Comparison of ENCODE assay signal across 27 cellular contexts in genomic region chr19:48441360-48442050, GRCh38. TPM values are rescaled to one million over a fixed set of nuclear protein-coding genes. Genes with fewer than 3 reads are reported as not detected.
DNase-seq lines count a peak whose midpoint lies in the region; ATAC-seq and TF ChIP-seq lines count a peak whose summit lies in the region.
"Had no signal": no experiment of that assay in that cellular context is flagged by ENCODE, and none has a peak within 500 bp of the region (broad histone marks: within the 10 kb centered on the region; RNA-seq: fewer than 3 reads in every experiment).

No MANE protein-coding gene starts in this region.

- no peaks in the 10 kb centered on the region for H3K9me3 Mint-ChIP-seq in T-helper 1 cell treated with Interleukin-12 subunit alpha and Interleukin-12 subunit beta and Interleukin-4 antibody, amounts not matched to agents 30 μg/mL and 1 μg/mL, for 36 hours
- no peaks in the 10 kb centered on the region for H3K9me3 Mint-ChIP-seq in activated naive CD8-positive, alpha-beta T cell treated with anti-CD3 and anti-CD28 coated beads for 36 hours
- H3K9me3 Mint-ChIP-seq in natural killer cell = no peaks in the 10 kb centered on the region
- H3K9me3 Mint-ChIP-seq: activated naive CD4-positive, alpha-beta T cell treated with anti-CD3 and anti-CD28 coated beads, Interleukin-2, amount 50 U/mL, for 72 hours; activated T-cell treated with anti-CD3 and anti-CD28 coated beads, Interleukin-2, amount 50 U/mL, for 72 hours; type B pancreatic cell had no signal

- intact Hi-C loops in natural killer cell (cut with micrococcal nuclease) = no loop called here
- intact Hi-C loops in prostate gland (cut with DNase I) = no loop called here

- in situ Hi-C loops in GM13976 (cut with MboI; ENCODE audit: low sequenced_read_pairs, unreplicated experiment) = no loop called here

- H3K4me3 ChIP-seq in prostate gland = no peak overlapping the region
- H3K4me3 ChIP-seq: dorsolateral prefrontal cortex, lung had no signal

- no peaks in the 10 kb centered on the region for H3K9me3 ChIP-seq in prostate gland

- H3K27me3 Mint-ChIP-seq in T-helper 1 cell treated with Interleukin-12 subunit alpha and Interleukin-12 subunit beta and Interleukin-4 antibody, amounts not matched to agents 30 μg/mL and 1 μg/mL, for 36 hours (ENCODE audit: low read depth) = peaks cover 51% of the 10 kb centered on the region
- H3K27me3 Mint-ChIP-seq in activated naive CD8-positive, alpha-beta T cell treated with anti-CD3 and anti-CD28 coated beads for 36 hours = peaks cover 40% of the 10 kb centered on the region
- peaks cover 23 to 28% of the 10 kb centered on the region in 2 donors for H3K27me3 Mint-ChIP-seq in natural killer cell (ENCODE audit: low read depth in 2 of 2)
- H3K27me3 Mint-ChIP-seq: type B pancreatic cell had no signal

- H3K27ac ChIP-seq in prostate gland = no peak overlapping the region
- H3K27ac ChIP-seq: 22Rv1, dorsolateral prefrontal cortex, epithelial cell of prostate had no signal

- H3K27ac Mint-ChIP-seq in T-helper 1 cell treated with Interleukin-12 subunit alpha and Interleukin-12 subunit beta and Interleukin-4 antibody, amounts not matched to agents 30 μg/mL and 1 μg/mL, for 36 hours = no peak overlapping the region
- H3K27ac Mint-ChIP-seq in activated naive CD8-positive, alpha-beta T cell treated with anti-CD3 and anti-CD28 coated beads for 36 hours = no peak overlapping the region
- H3K27ac Mint-ChIP-seq in natural killer cell = no peak overlapping the region
- H3K27ac Mint-ChIP-seq: activated naive CD4-positive, alpha-beta T cell treated with anti-CD3 and anti-CD28 coated beads, Interleukin-2, amount 50 U/mL, for 72 hours; activated T-cell treated with anti-CD3 and anti-CD28 coated beads, Interleukin-2, amount 50 U/mL, for 72 hours; type B pancreatic cell had no signal

- peaks cover 18% of the 10 kb centered on the region for H3K4me1 Mint-ChIP-seq in T-helper 1 cell treated with Interleukin-12 subunit alpha and Interleukin-12 subunit beta and Interleukin-4 antibody, amounts not matched to agents 30 μg/mL and 1 μg/mL, for 36 hours (ENCODE audit: low read depth)
- H3K4me1 Mint-ChIP-seq in activated naive CD8-positive, alpha-beta T cell treated with anti-CD3 and anti-CD28 coated beads for 36 hours = peaks cover 14% of the 10 kb centered on the region
- H3K4me1 Mint-ChIP-seq in natural killer cell = peaks cover 24% of the 10 kb centered on the region in 2 donors

- TF ChIP-seq POLR2A in prostate gland (IDR thresholded peaks at IDR 0.05) = no peak

- 94% methylated on average over 20 of the region's 20 CpGs for WGBS in prostate gland

- no peak for DNase-seq in T-helper 1 cell
- peak; percentile 22 for DNase-seq in GM13976 (ENCODE audit: low spot score)
- no peak for DNase-seq in activated naive CD8-positive, alpha-beta T cell treated with anti-CD3 and anti-CD28 coated beads for 36 hours
- no peak for DNase-seq in natural killer cell
- no peak for DNase-seq in NCI-H2227 (lab: John Stamatoyannopoulos, UW; ENCODE audit: unreplicated experiment)
- no peak for DNase-seq in prostate gland (ENCODE audit: low spot score)
- DNase-seq: activated CD4-positive, CD25-positive, alpha-beta regulatory T cell; activated T-cell treated with anti-CD3 and anti-CD28 coated beads, Interleukin-2, amount 50 U/mL, for 72 hours; cerebellar nuclear complex; COR-L47; dorsolateral prefrontal cortex; head of caudate nucleus; IMR-90; kidney glomerular epithelial cell; NCI-H1105; NCI-H2029; NCI-H226; NCI-H748 treated with DMSO at 0.1 percent for 48 hours; RPMI8226 had no signal

- H3K36me3 ChIP-seq in prostate gland = no peaks in the 10 kb centered on the region

- peaks cover 4% of the 10 kb centered on the region for H3K4me1 ChIP-seq in prostate gland (replicated peaks)

- H3K4me3 Mint-ChIP-seq in T-helper 1 cell treated with Interleukin-12 subunit alpha and Interleukin-12 subunit beta and Interleukin-4 antibody, amounts not matched to agents 30 μg/mL and 1 μg/mL, for 36 hours = peak overlapping the region; percentile 37
- peak overlapping the region; percentile 37 for H3K4me3 Mint-ChIP-seq in activated naive CD8-positive, alpha-beta T cell treated with anti-CD3 and anti-CD28 coated beads for 36 hours
- peak overlapping the region; percentile 61 for H3K4me3 Mint-ChIP-seq in natural killer cell
- H3K4me3 Mint-ChIP-seq: type B pancreatic cell had no signal

- H3K36me3 Mint-ChIP-seq in T-helper 1 cell treated with Interleukin-12 subunit alpha and Interleukin-12 subunit beta and Interleukin-4 antibody, amounts not matched to agents 30 μg/mL and 1 μg/mL, for 36 hours (ENCODE audit: low read depth) = peaks cover 10% of the 10 kb centered on the region
- H3K36me3 Mint-ChIP-seq in activated naive CD8-positive, alpha-beta T cell treated with anti-CD3 and anti-CD28 coated beads for 36 hours = peaks cover 10% of the 10 kb centered on the region
- H3K36me3 Mint-ChIP-seq in natural killer cell = no peaks in the 10 kb centered on the region
- H3K36me3 Mint-ChIP-seq: type B pancreatic cell had no signal

- no peaks in the 10 kb centered on the region for H3K27me3 ChIP-seq in prostate gland (replicated peaks; ENCODE audit: insufficient read depth)

- no peak for ATAC-seq in natural killer cell
- ATAC-seq in HG03378 (IDR thresholded peaks at IDR 0.05; ENCODE audit: unreplicated experiment) = no peak
- ATAC-seq: activated naive CD4-positive, alpha-beta T cell treated with anti-CD3 and anti-CD28 coated beads, Interleukin-2, amount 50 U/mL, for 72 hours; activated T-cell treated with anti-CD3 and anti-CD28 coated beads, Interleukin-2, amount 50 U/mL, for 72 hours; HCT116 had no signal

- no peak for TF ChIP-seq CTCF in GM13976 (IDR thresholded peaks at IDR 0.05; ENCODE audit: borderline replicate concordance, control extremely low read depth, extremely low read depth, insufficient read depth, missing control alignments)
- TF ChIP-seq CTCF in natural killer cell (IDR thresholded peaks at IDR 0.05) = no peak
- TF ChIP-seq CTCF in prostate gland (IDR thresholded peaks at IDR 0.05) = no peak

RNA-seq across cellular contexts. Expression of gene GRWD1, which starts 4.3 kb away (rescaled TPM):
- 10 to 100 TPM; 91.1 to 98.5 TPM for total RNA-seq in activated naive CD8-positive, alpha-beta T cell treated with anti-CD3 and anti-CD28 coated beads for 36 hours
- 10 to 100 TPM; 14.2 to 29.0 (median 16.7) TPM for total RNA-seq in natural killer cell
- 10 to 100 TPM; 26.2 to 39.7 TPM for total RNA-seq in prostate gland

RNA-seq across cellular contexts. Expression of gene KCNJ14, which starts 13.9 kb away (rescaled TPM):
- 1 to 10 TPM; 1.4 to 1.5 TPM for total RNA-seq in activated naive CD8-positive, alpha-beta T cell treated with anti-CD3 and anti-CD28 coated beads for 36 hours
- total RNA-seq in natural killer cell = 1 to 10 TPM in 1 of 3 donors, under 1 TPM in 2; 0.77 to 1.2 (median 0.85) TPM
- total RNA-seq in prostate gland = 1 to 10 TPM in 1 of 2 donors, under 1 TPM in 1; 0.45 to 2.2 TPM

RNA-seq across cellular contexts. Expression of gene CYTH2, which starts 27.7 kb away (rescaled TPM):
- total RNA-seq in activated naive CD8-positive, alpha-beta T cell treated with anti-CD3 and anti-CD28 coated beads for 36 hours = 10 to 100 TPM; 18.2 to 21.7 TPM
- total RNA-seq in natural killer cell = 10 to 100 TPM; 38.5 to 44.1 (median 39.2) TPM
- total RNA-seq in prostate gland = 10 to 100 TPM; 50.6 to 97.1 TPM

RNA-seq across cellular contexts. Expression of gene GRIN2D, which starts 48.0 kb away (rescaled TPM):
- under 1 TPM; 0.28 to 0.29 TPM for total RNA-seq in activated naive CD8-positive, alpha-beta T cell treated with anti-CD3 and anti-CD28 coated beads for 36 hours
- total RNA-seq in natural killer cell (under 1 TPM; 0.05 to 0.28 (median 0.07) TPM), prostate gland (1 to 10 TPM in 1 of 2 donors, under 1 TPM in 1; 0.73 to 1.8 TPM)

RNA-seq across cellular contexts. Expression of gene KDELR1, which starts 50.2 kb away (rescaled TPM):
- total RNA-seq in activated naive CD8-positive, alpha-beta T cell treated with anti-CD3 and anti-CD28 coated beads for 36 hours = 10 to 100 TPM; 72.5 to 73.9 TPM
- total RNA-seq in natural killer cell (10 to 100 TPM; 41.5 to 47.5 (median 46.0) TPM), prostate gland (100 to 1,000 TPM; 153 to 179 TPM)
